Comparison of ENCODE assay signal across 8 cellular contexts in the genomic region with DNA sequence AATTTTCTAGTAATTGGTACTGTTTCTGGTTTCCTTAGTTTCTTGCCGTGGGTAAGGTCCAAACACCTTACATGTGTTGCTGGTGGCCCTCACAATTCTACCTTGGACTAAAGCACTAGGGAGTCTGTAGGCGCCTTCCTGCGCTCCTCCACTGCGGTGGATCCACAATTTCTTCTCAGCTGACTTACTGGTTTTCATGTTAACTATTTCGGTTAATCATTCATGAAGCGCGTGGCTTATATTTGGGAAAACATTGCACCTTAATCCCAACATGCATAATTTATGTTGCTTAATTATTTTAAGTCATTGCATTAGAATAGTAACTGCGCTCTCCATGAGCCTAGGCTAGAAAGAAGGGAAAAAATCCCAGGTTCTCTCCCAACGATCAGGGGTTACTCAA. TPM values are rescaled to one million over a fixed set of nuclear protein-coding genes. Genes with fewer than 3 reads are reported as not detected.
DNase-seq lines count a peak whose midpoint lies in the region; ATAC-seq and TF ChIP-seq lines count a peak whose summit lies in the region.

No MANE protein-coding gene starts in this region.

- peaks cover 36% of the 10 kb centered on the region for H3K4me1 Mint-ChIP-seq in activated CD8-positive, alpha-beta memory T cell treated with anti-CD3 and anti-CD28 coated beads, Interleukin-2, amount 10 ng/mL, durations not matched to agents 7 days and 5 days
- peaks cover 27% of the 10 kb centered on the region for H3K4me1 Mint-ChIP-seq in activated CD4-positive, alpha-beta memory T cell treated with anti-CD3 and anti-CD28 coated beads, Interleukin-2, amount 10 ng/mL, durations not matched to agents 7 days and 5 days
- peaks cover 14% of the 10 kb centered on the region for H3K4me1 Mint-ChIP-seq in stimulated activated effector memory CD8-positive, alpha-beta T cell treated with anti-CD3 and anti-CD28 coated beads, Interleukin-12 subunit alpha, Interleukin-12 subunit beta, amount 100 ng/mL, for 72 hours

- H3K9me3 ChIP-seq in iPS-18a (ENCODE audit: control insufficient read depth, low read depth, low read length), result no peaks in the 10 kb centered on the region

- H3K27me3 Mint-ChIP-seq in activated CD8-positive, alpha-beta memory T cell treated with anti-CD3 and anti-CD28 coated beads, Interleukin-2, amount 10 ng/mL, durations not matched to agents 7 days and 5 days, result peaks cover 28% of the 10 kb centered on the region
- H3K27me3 Mint-ChIP-seq in activated CD4-positive, alpha-beta memory T cell treated with anti-CD3 and anti-CD28 coated beads, Interleukin-2, amount 10 ng/mL, durations not matched to agents 7 days and 5 days, result peaks cover 32% of the 10 kb centered on the region

- H3K36me3 ChIP-seq in iPS-18a (ENCODE audit: control insufficient read depth, low read depth, low read length), result no peaks in the 10 kb centered on the region

- peak overlapping the region; percentile 93 for H3K27ac Mint-ChIP-seq in activated CD8-positive, alpha-beta memory T cell treated with anti-CD3 and anti-CD28 coated beads, Interleukin-2, amount 10 ng/mL, durations not matched to agents 7 days and 5 days
- peak overlapping the region; percentile 91 for H3K27ac Mint-ChIP-seq in activated CD4-positive, alpha-beta memory T cell treated with anti-CD3 and anti-CD28 coated beads, Interleukin-2, amount 10 ng/mL, durations not matched to agents 7 days and 5 days
- peak overlapping the region; percentile 95 for H3K27ac Mint-ChIP-seq in stimulated activated effector memory CD8-positive, alpha-beta T cell treated with anti-CD3 and anti-CD28 coated beads, Interleukin-12 subunit alpha, Interleukin-12 subunit beta, amount 100 ng/mL, for 72 hours

- CTCF ChIA-PET in activated CD8-positive, alpha-beta memory T cell treated with anti-CD3 and anti-CD28 coated beads, Interleukin-2, amount 10 ng/mL, durations not matched to agents 7 days and 5 days (lab: Charles Lee), result interaction anchor here (0.6 kb wide), 1 partner anchor 330 kb away, joined by 3 read pairs; no protein-coding TSS in a partner anchor
- CTCF ChIA-PET in activated CD4-positive, alpha-beta memory T cell treated with anti-CD3 and anti-CD28 coated beads, Interleukin-2, amount 10 ng/mL, durations not matched to agents 7 days and 5 days (lab: Charles Lee), result no interaction called here
- CTCF ChIA-PET in GM10248 (lab: Yijun Ruan, JAX), result interaction anchor here (2.5 kb wide), 1 partner anchor 85 kb away, joined by 7 read pairs; no protein-coding TSS in a partner anchor

- H3K27ac ChIP-seq in iPS-18a (ENCODE audit: low read length), result peak overlapping the region; percentile 92

- peak overlapping the region; percentile 95 for H3K4me3 Mint-ChIP-seq in activated CD8-positive, alpha-beta memory T cell treated with anti-CD3 and anti-CD28 coated beads, Interleukin-2, amount 10 ng/mL, durations not matched to agents 7 days and 5 days
- peak overlapping the region; percentile 89 for H3K4me3 Mint-ChIP-seq in activated CD4-positive, alpha-beta memory T cell treated with anti-CD3 and anti-CD28 coated beads, Interleukin-2, amount 10 ng/mL, durations not matched to agents 7 days and 5 days
- H3K4me3 Mint-ChIP-seq in stimulated activated effector memory CD8-positive, alpha-beta T cell treated with anti-CD3 and anti-CD28 coated beads, Interleukin-12 subunit alpha, Interleukin-12 subunit beta, amount 100 ng/mL, for 72 hours, result peak overlapping the region; percentile 82

- no peak for ATAC-seq in activated CD8-positive, alpha-beta memory T cell treated with anti-CD3 and anti-CD28 coated beads, Interleukin-2, amount 10 ng/mL, durations not matched to agents 7 days and 5 days
- ATAC-seq in stimulated activated effector memory CD8-positive, alpha-beta T cell treated with anti-CD3 and anti-CD28 coated beads, Interleukin-12 subunit alpha, Interleukin-12 subunit beta, amount 100 ng/mL, for 72 hours, result no peak
- ATAC-seq in GM21825 (IDR thresholded peaks at IDR 0.05; ENCODE audit: unreplicated experiment) (no peak), HG02763 (IDR thresholded peaks at IDR 0.05; ENCODE audit: unreplicated experiment) (no peak)

- no peak for DNase-seq in activated CD8-positive, alpha-beta memory T cell treated with anti-CD3 and anti-CD28 coated beads, Interleukin-2, amount 10 ng/mL, durations not matched to agents 7 days and 5 days
- DNase-seq in activated CD8-positive, alpha-beta memory T cell treated with anti-CD3 and anti-CD28 coated beads for 24 hours, result no peak
- no peak for DNase-seq in activated CD4-positive, alpha-beta memory T cell treated with anti-CD3 and anti-CD28 coated beads, Interleukin-2, amount 10 ng/mL, durations not matched to agents 7 days and 5 days
- DNase-seq in stimulated activated effector memory CD8-positive, alpha-beta T cell treated with anti-CD3 and anti-CD28 coated beads, Interleukin-12 subunit alpha, Interleukin-12 subunit beta, amount 100 ng/mL, for 72 hours (ENCODE audit: low spot score in 2 of 2), result no peak
- no peak for DNase-seq in GM10248 (ENCODE audit: extremely low spot score)

- POLR2A ChIA-PET in activated CD4-positive, alpha-beta memory T cell treated with anti-CD3 and anti-CD28 coated beads, Interleukin-2, amount 10 ng/mL, durations not matched to agents 7 days and 5 days (lab: Charles Lee), result interaction anchor here (0.6 to 1.5 kb wide), 4 partner anchors 25 to 59 kb away, joined by 3 to 6 read pairs (median 4); no protein-coding TSS in a partner anchor
- POLR2A ChIA-PET in GM10248 (lab: Yijun Ruan, JAX), result no interaction called here

- H3K27me3 ChIP-seq in iPS-18a (ENCODE audit: control insufficient read depth, insufficient read depth, low read length), result no peaks in the 10 kb centered on the region

- no peaks in the 10 kb centered on the region for H3K9me3 Mint-ChIP-seq in activated CD8-positive, alpha-beta memory T cell treated with anti-CD3 and anti-CD28 coated beads, Interleukin-2, amount 10 ng/mL, durations not matched to agents 7 days and 5 days (ENCODE audit: low read depth)
- H3K9me3 Mint-ChIP-seq in activated CD4-positive, alpha-beta memory T cell treated with anti-CD3 and anti-CD28 coated beads, Interleukin-2, amount 10 ng/mL, durations not matched to agents 7 days and 5 days, result no peaks in the 10 kb centered on the region
- H3K9me3 Mint-ChIP-seq in stimulated activated effector memory CD8-positive, alpha-beta T cell treated with anti-CD3 and anti-CD28 coated beads, Interleukin-12 subunit alpha, Interleukin-12 subunit beta, amount 100 ng/mL, for 72 hours, result no peaks in the 10 kb centered on the region

- H3K4me3 ChIP-seq in iPS-18a (ENCODE audit: low read length), result peak overlapping the region; percentile 94

- TF ChIP-seq CTCF in GM10248 (IDR thresholded peaks at IDR 0.05; ENCODE audit: control extremely low read depth, extremely low read depth, low read depth, missing control alignments), result no peak

- H3K9ac ChIP-seq in iPS-18a (ENCODE audit: low read length), result peak overlapping the region; percentile 95

- H3K4me1 ChIP-seq in iPS-18a (ENCODE audit: control insufficient read depth, low read depth, low read length), result peaks cover 7% of the 10 kb centered on the region

- H3K36me3 Mint-ChIP-seq in activated CD8-positive, alpha-beta memory T cell treated with anti-CD3 and anti-CD28 coated beads, Interleukin-2, amount 10 ng/mL, durations not matched to agents 7 days and 5 days, result peaks cover 14% of the 10 kb centered on the region
- H3K36me3 Mint-ChIP-seq in activated CD4-positive, alpha-beta memory T cell treated with anti-CD3 and anti-CD28 coated beads, Interleukin-2, amount 10 ng/mL, durations not matched to agents 7 days and 5 days (ENCODE audit: low read depth), result peaks cover 24% of the 10 kb centered on the region
- H3K36me3 Mint-ChIP-seq in stimulated activated effector memory CD8-positive, alpha-beta T cell treated with anti-CD3 and anti-CD28 coated beads, Interleukin-12 subunit alpha, Interleukin-12 subunit beta, amount 100 ng/mL, for 72 hours, result peaks cover 32% of the 10 kb centered on the region

RNA-seq across cellular contexts. Expression of a gene that starts 37.7 kb away (rescaled TPM):
- total RNA-seq in activated CD8-positive, alpha-beta memory T cell treated with anti-CD3 and anti-CD28 coated beads, Interleukin-2, amount 10 ng/mL, durations not matched to agents 7 days and 5 days, result 10 to 100 TPM; 58.7 to 67.2 TPM
- total RNA-seq in activated CD4-positive, alpha-beta memory T cell treated with anti-CD3 and anti-CD28 coated beads, Interleukin-2, amount 10 ng/mL, durations not matched to agents 7 days and 5 days, result 10 to 100 TPM; 67.9 to 68.9 TPM
